23 cellular contexts compared by ENCODE assay signal in the genomic region with DNA sequence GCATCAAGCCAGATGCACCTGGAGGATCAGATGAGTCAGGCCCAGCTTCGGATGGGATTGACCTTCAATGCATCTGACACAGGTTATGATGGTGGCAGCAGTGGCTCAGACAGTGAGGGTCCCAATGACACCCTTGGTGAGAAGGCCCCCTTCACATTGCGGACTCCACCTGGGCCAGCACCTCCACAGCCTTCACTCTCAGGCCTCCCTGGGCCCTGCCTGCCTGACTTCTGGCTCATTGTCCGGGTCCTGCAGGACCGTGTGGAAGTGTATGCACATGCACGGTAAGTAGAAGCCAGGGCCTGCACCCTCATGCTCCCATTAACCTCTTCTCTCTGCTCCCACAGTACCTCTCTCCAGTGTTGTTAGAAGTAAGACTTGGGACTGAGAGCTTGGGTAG.
"Had no signal": no experiment of that assay in that cellular context is flagged by ENCODE, and none has a peak within 500 bp of the region (broad histone marks: within the 10 kb centered on the region; RNA-seq: fewer than 3 reads in every experiment).

No MANE protein-coding gene starts in this region.

- H3K9me3 ChIP-seq: heart left ventricle, pancreas, psoas muscle, tibial nerve, uterus had no signal

- H3K4me1 ChIP-seq: foreskin keratinocyte, pancreas, psoas muscle, uterus had no signal

- H3K27me3 Mint-ChIP-seq: activated CD8-positive, alpha-beta memory T cell treated with anti-CD3 and anti-CD28 coated beads, Interleukin-2, amount 10 ng/mL, durations not matched to agents 7 days and 5 days; activated naive CD4-positive, alpha-beta T cell treated with anti-CD3 and anti-CD28 coated beads, Interleukin-2, amount 10 ng/mL, durations not matched to agents 7 days and 5 days; naive thymus-derived CD4-positive, alpha-beta T cell had no signal

- H3K27ac Mint-ChIP-seq: activated CD8-positive, alpha-beta memory T cell treated with anti-CD3 and anti-CD28 coated beads, Interleukin-2, amount 10 ng/mL, durations not matched to agents 7 days and 5 days; activated CD8-positive, alpha-beta T cell treated with anti-CD3 and anti-CD28 coated beads, Interleukin-2, amount 10 ng/mL, durations not matched to agents 7 days and 5 days; activated naive CD4-positive, alpha-beta T cell treated with anti-CD3 and anti-CD28 coated beads, Interleukin-2, amount 10 ng/mL, durations not matched to agents 7 days and 5 days; naive thymus-derived CD4-positive, alpha-beta T cell; T-helper 1 cell treated with Interleukin-12 subunit alpha and Interleukin-12 subunit beta and Interleukin-4 antibody, amounts not matched to agents 30 μg/mL and 1 μg/mL, for 36 hours had no signal

- H3K4me1 Mint-ChIP-seq: activated CD8-positive, alpha-beta memory T cell treated with anti-CD3 and anti-CD28 coated beads, Interleukin-2, amount 10 ng/mL, durations not matched to agents 7 days and 5 days; immature natural killer cell had no signal

- H3K27me3 ChIP-seq: foreskin keratinocyte, heart left ventricle, pancreas, tibial nerve, uterus had no signal

- H3K9me3 Mint-ChIP-seq: activated naive CD4-positive, alpha-beta T cell treated with anti-CD3 and anti-CD28 coated beads, Interleukin-2, amount 10 ng/mL, durations not matched to agents 7 days and 5 days; immature natural killer cell; naive thymus-derived CD4-positive, alpha-beta T cell; T-helper 1 cell treated with Interleukin-12 subunit alpha and Interleukin-12 subunit beta and Interleukin-4 antibody, amounts not matched to agents 30 μg/mL and 1 μg/mL, for 36 hours had no signal

- ATAC-seq: activated CD8-positive, alpha-beta memory T cell treated with anti-CD3 and anti-CD28 coated beads, Interleukin-2, amount 10 ng/mL, durations not matched to agents 7 days and 5 days; activated CD8-positive, alpha-beta T cell treated with anti-CD3 and anti-CD28 coated beads, Interleukin-2, amount 10 ng/mL, durations not matched to agents 7 days and 5 days; esophagus mucosa; foreskin keratinocyte; heart left ventricle; naive thymus-derived CD4-positive, alpha-beta T cell; pancreas; psoas muscle had no signal

- DNase-seq: activated CD4-positive, alpha-beta T cell treated with anti-CD3 and anti-CD28 coated beads for 1 hour; activated CD4-positive, alpha-beta T cell treated with anti-CD3 and anti-CD28 coated beads, Interleukin-2, amount 50 U/mL, for 1 hour; activated CD8-positive, alpha-beta memory T cell treated with anti-CD3 and anti-CD28 coated beads, Interleukin-2, amount 10 ng/mL, durations not matched to agents 7 days and 5 days; activated CD8-positive, alpha-beta T cell treated with anti-CD3 and anti-CD28 coated beads, Interleukin-2, amount 10 ng/mL, durations not matched to agents 7 days and 5 days; activated naive CD4-positive, alpha-beta T cell treated with anti-CD3 and anti-CD28 coated beads, Interleukin-2, amount 10 ng/mL, durations not matched to agents 7 days and 5 days; activated T-cell treated with anti-CD3 and anti-CD28 coated beads, Interleukin-2, amount 50 U/mL, for 48 hours; amniotic stem cell; central memory CD4-positive, alpha-beta T cell; foreskin keratinocyte; heart left ventricle; hypothalamus; immature natural killer cell; midbrain; naive thymus-derived CD4-positive, alpha-beta T cell; nucleus accumbens; psoas muscle; stimulated activated naive CD4-positive, alpha-beta T cell treated with Interleukin-2 at 50 U/mL for 16 hours had no signal

- H3K4me3 ChIP-seq: heart left ventricle, pancreas, psoas muscle, smooth muscle cell, tibial nerve, uterus had no signal

- H3K27ac ChIP-seq: foreskin keratinocyte, heart left ventricle, pancreas, psoas muscle, tibial nerve, uterus had no signal

- H3K36me3 ChIP-seq: uterus had no signal

- H3K4me3 Mint-ChIP-seq: activated CD8-positive, alpha-beta memory T cell treated with anti-CD3 and anti-CD28 coated beads, Interleukin-2, amount 10 ng/mL, durations not matched to agents 7 days and 5 days; activated CD8-positive, alpha-beta T cell treated with anti-CD3 and anti-CD28 coated beads, Interleukin-2, amount 10 ng/mL, durations not matched to agents 7 days and 5 days; activated naive CD4-positive, alpha-beta T cell treated with anti-CD3 and anti-CD28 coated beads, Interleukin-2, amount 10 ng/mL, durations not matched to agents 7 days and 5 days; immature natural killer cell; naive thymus-derived CD4-positive, alpha-beta T cell; T-helper 1 cell treated with Interleukin-12 subunit alpha and Interleukin-12 subunit beta and Interleukin-4 antibody, amounts not matched to agents 30 μg/mL and 1 μg/mL, for 36 hours had no signal
